ENCODE assay signal across 18 cellular contexts in the genomic region with DNA sequence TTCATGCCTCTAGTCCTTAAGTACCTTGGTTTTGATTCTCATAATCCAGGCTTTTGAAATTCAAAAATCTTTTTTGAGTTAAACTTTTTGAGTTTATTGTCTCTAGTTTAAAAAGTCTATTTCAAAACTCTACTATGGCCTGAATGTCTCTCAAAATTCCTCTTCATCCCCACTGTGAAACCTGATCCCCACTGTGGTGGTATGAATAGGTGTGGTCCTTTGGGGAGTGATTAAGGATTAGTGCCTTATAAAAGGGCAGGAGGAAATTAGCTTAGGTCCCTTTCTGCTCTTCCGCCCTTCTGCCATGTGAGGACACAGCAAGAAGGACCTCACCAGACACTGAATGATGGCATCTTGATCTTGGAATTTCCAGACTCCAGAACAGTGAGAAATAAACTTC.
"Had no signal": no experiment of that assay in that cellular context is flagged by ENCODE, and none has a peak within 500 bp of the region (broad histone marks: within the 10 kb centered on the region; RNA-seq: fewer than 3 reads in every experiment).

No MANE protein-coding gene starts in this region.

- H3K27me3 ChIP-seq: brain microvascular endothelial cell, cardiac muscle cell had no signal

- H3K27ac ChIP-seq: brain microvascular endothelial cell, cardiac muscle cell, PC-9 had no signal

- H2AFZ ChIP-seq: PC-9 had no signal

- ATAC-seq: activated T-helper 17 cell treated with anti-CD3 and anti-CD28 coated beads, Interleukin-2, amount 50 U/mL, for 72 hours; T-helper 17 cell had no signal

- DNase-seq: activated B cell treated with CpG ODN at 0.5 μM for 24 hours; activated CD4-positive, alpha-beta memory T cell treated with anti-CD3 and anti-CD28 coated beads for 36 hours; activated CD4-positive, alpha-beta T cell treated with anti-CD3 and anti-CD28 coated beads, Interleukin-2, amount 10 ng/mL, durations not matched to agents 7 days and 5 days; activated gamma-delta T cell; activated naive CD4-positive, alpha-beta T cell treated with anti-CD3 and anti-CD28 coated beads for 36 hours; activated T-cell treated with anti-CD3 and anti-CD28 coated beads for 4 hours; activated T-cell treated with anti-CD3 and anti-CD28 coated beads, Interleukin-2, amount 50 U/mL, for 48 hours; brain microvascular endothelial cell; MM.1S; NCI-H1930; NCI-H345; NCI-H510A; PC-9; SHP77 treated with DMSO at 0.1 percent for 48 hours; T-helper 17 cell; T-helper 9 cell had no signal

- H3K4me3 ChIP-seq: cardiac muscle cell, PC-9 had no signal

- H3K36me3 ChIP-seq: brain microvascular endothelial cell, cardiac muscle cell had no signal

- H3K4me2 ChIP-seq: PC-9 had no signal
